In the genomic region with DNA sequence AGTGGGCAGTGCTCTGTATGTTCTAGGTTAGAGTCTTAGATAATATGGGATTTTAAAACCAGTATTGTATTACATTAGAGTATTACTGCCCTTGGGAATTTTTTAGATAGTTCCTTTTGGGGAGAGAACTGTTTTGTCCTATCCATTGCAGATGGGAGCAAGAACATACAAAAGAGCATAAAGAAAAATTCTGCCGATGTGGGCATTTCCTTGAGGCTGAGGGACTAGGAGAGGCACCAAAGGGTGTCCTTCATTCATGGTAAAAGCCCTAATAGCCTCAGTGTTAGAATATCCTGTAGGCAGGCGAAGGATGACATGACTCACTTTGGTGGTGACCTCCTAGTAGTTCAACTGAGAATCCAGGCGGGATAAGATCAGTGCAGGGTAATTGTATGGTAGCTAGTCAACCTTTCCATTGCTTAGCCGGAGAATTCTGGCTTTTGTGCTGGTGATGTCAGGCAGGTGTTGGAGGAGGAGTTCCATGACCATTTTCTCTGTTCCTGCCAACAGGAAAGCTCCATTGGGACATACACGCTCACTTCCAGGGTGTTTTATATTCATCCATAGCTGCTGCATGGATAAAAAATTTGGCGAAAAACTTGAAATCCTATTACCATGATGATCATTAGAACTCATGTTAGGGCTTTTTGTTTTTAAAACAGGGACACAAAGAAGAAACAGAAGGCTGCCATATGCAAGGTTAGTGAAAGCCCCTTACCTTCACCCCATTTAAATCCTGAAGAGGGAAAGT, we compare ENCODE assay signal across 1 cellular context.
TF ChIP-seq lines count a peak whose summit lies in the region.

No MANE protein-coding gene starts in this region.

TF ChIP-seq in K562, 482 proteins besides CTCF, POLR2A, EP300 and RAD21 (continued from another document and continues in another):
- TF ChIP-seq, protein P1, sequence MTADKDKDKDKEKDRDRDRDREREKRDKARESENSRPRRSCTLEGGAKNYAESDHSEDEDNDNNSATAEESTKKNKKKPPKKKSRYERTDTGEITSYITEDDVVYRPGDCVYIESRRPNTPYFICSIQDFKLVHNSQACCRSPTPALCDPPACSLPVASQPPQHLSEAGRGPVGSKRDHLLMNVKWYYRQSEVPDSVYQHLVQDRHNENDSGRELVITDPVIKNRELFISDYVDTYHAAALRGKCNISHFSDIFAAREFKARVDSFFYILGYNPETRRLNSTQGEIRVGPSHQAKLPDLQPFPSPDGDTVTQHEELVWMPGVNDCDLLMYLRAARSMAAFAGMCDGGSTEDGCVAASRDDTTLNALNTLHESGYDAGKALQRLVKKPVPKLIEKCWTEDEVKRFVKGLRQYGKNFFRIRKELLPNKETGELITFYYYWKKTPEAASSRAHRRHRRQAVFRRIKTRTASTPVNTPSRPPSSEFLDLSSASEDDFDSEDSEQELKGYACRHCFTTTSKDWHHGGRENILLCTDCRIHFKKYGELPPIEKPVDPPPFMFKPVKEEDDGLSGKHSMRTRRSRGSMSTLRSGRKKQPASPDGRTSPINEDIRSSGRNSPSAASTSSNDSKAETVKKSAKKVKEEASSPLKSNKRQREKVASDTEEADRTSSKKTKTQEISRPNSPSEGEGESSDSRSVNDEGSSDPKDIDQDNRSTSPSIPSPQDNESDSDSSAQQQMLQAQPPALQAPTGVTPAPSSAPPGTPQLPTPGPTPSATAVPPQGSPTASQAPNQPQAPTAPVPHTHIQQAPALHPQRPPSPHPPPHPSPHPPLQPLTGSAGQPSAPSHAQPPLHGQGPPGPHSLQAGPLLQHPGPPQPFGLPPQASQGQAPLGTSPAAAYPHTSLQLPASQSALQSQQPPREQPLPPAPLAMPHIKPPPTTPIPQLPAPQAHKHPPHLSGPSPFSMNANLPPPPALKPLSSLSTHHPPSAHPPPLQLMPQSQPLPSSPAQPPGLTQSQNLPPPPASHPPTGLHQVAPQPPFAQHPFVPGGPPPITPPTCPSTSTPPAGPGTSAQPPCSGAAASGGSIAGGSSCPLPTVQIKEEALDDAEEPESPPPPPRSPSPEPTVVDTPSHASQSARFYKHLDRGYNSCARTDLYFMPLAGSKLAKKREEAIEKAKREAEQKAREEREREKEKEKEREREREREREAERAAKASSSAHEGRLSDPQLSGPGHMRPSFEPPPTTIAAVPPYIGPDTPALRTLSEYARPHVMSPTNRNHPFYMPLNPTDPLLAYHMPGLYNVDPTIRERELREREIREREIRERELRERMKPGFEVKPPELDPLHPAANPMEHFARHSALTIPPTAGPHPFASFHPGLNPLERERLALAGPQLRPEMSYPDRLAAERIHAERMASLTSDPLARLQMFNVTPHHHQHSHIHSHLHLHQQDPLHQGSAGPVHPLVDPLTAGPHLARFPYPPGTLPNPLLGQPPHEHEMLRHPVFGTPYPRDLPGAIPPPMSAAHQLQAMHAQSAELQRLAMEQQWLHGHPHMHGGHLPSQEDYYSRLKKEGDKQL (CRISPR knock-in tag; IDR thresholded peaks at IDR 0.05; ENCODE audit: borderline replicate concordance), result no peak
- TF ChIP-seq, protein P2, sequence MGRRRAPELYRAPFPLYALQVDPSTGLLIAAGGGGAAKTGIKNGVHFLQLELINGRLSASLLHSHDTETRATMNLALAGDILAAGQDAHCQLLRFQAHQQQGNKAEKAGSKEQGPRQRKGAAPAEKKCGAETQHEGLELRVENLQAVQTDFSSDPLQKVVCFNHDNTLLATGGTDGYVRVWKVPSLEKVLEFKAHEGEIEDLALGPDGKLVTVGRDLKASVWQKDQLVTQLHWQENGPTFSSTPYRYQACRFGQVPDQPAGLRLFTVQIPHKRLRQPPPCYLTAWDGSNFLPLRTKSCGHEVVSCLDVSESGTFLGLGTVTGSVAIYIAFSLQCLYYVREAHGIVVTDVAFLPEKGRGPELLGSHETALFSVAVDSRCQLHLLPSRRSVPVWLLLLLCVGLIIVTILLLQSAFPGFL (CRISPR knock-in tag; IDR thresholded peaks at IDR 0.05), result no peak
- TF ChIP-seq CSDE1 (IDR thresholded peaks at IDR 0.05) (no peak), ZNF124 (CRISPR knock-in tag; IDR thresholded peaks at IDR 0.05) (no peak), SAFB2 (IDR thresholded peaks at IDR 0.05; ENCODE audit: borderline replicate concordance, low read depth, low read length, severe bottlenecking) (no peak), SMARCC2 (IDR thresholded peaks at IDR 0.05; ENCODE audit: low read depth) (peak; percentile 87), BMI1 (IDR thresholded peaks at IDR 0.05; ENCODE audit: low read length) (no peak), NCOA6 (IDR thresholded peaks at IDR 0.05) (no peak), SAP30 (IDR thresholded peaks at IDR 0.05; ENCODE audit: borderline replicate concordance, insufficient read depth, low read depth, low read length, poor library complexity, severe bottlenecking) (no peak), POLR2B (IDR thresholded peaks at IDR 0.05; ENCODE audit: low read depth, partially characterized antibody) (no peak), ESRRA (IDR thresholded peaks at IDR 0.05; ENCODE audit: borderline replicate concordance, low read depth) (peak; percentile 59; the same call in 1 of the 2 replicates), CCAR2 (IDR thresholded peaks at IDR 0.05; ENCODE audit: low read depth, low read length) (no peak), CBFA2T2 (conservative IDR thresholded peaks at IDR 0.05) (no peak), HEY1 (CRISPR knock-in tag; IDR thresholded peaks at IDR 0.05; ENCODE audit: borderline replicate concordance) (no peak), TRIM28 (IDR thresholded peaks at IDR 0.05) (no peak), MCM7 (IDR thresholded peaks at IDR 0.05) (no peak), SREBF1 (IDR thresholded peaks at IDR 0.05; ENCODE audit: borderline replicate concordance, low read depth, low read length) (no peak), TAF9B (IDR thresholded peaks at IDR 0.05; ENCODE audit: partially characterized antibody) (peak; percentile 15), KHSRP (IDR thresholded peaks at IDR 0.05) (no peak)
- TF ChIP-seq, protein P3, sequence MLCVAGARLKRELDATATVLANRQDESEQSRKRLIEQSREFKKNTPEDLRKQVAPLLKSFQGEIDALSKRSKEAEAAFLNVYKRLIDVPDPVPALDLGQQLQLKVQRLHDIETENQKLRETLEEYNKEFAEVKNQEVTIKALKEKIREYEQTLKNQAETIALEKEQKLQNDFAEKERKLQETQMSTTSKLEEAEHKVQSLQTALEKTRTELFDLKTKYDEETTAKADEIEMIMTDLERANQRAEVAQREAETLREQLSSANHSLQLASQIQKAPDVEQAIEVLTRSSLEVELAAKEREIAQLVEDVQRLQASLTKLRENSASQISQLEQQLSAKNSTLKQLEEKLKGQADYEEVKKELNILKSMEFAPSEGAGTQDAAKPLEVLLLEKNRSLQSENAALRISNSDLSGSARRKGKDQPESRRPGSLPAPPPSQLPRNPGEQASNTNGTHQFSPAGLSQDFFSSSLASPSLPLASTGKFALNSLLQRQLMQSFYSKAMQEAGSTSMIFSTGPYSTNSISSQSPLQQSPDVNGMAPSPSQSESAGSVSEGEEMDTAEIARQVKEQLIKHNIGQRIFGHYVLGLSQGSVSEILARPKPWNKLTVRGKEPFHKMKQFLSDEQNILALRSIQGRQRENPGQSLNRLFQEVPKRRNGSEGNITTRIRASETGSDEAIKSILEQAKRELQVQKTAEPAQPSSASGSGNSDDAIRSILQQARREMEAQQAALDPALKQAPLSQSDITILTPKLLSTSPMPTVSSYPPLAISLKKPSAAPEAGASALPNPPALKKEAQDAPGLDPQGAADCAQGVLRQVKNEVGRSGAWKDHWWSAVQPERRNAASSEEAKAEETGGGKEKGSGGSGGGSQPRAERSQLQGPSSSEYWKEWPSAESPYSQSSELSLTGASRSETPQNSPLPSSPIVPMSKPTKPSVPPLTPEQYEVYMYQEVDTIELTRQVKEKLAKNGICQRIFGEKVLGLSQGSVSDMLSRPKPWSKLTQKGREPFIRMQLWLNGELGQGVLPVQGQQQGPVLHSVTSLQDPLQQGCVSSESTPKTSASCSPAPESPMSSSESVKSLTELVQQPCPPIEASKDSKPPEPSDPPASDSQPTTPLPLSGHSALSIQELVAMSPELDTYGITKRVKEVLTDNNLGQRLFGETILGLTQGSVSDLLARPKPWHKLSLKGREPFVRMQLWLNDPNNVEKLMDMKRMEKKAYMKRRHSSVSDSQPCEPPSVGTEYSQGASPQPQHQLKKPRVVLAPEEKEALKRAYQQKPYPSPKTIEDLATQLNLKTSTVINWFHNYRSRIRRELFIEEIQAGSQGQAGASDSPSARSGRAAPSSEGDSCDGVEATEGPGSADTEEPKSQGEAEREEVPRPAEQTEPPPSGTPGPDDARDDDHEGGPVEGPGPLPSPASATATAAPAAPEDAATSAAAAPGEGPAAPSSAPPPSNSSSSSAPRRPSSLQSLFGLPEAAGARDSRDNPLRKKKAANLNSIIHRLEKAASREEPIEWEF (CRISPR knock-in tag; IDR thresholded peaks at IDR 0.05), result no peak
- TF ChIP-seq, protein P4, sequence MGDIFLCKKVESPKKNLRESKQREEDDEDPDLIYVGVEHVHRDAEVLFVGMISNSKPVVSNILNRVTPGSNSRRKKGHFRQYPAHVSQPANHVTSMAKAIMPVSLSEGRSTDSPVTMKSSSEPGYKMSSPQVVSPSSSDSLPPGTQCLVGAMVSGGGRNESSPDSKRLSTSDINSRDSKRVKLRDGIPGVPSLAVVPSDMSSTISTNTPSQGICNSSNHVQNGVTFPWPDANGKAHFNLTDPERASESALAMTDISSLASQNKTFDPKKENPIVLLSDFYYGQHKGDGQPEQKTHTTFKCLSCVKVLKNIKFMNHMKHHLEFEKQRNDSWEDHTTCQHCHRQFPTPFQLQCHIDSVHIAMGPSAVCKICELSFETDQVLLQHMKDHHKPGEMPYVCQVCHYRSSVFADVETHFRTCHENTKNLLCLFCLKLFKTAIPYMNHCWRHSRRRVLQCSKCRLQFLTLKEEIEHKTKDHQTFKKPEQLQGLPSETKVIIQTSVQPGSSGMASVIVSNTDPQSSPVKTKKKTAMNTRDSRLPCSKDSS (IDR thresholded peaks at IDR 0.05; ENCODE audit: low read depth, partially characterized antibody), result no peak
- TF ChIP-seq, protein P5, sequence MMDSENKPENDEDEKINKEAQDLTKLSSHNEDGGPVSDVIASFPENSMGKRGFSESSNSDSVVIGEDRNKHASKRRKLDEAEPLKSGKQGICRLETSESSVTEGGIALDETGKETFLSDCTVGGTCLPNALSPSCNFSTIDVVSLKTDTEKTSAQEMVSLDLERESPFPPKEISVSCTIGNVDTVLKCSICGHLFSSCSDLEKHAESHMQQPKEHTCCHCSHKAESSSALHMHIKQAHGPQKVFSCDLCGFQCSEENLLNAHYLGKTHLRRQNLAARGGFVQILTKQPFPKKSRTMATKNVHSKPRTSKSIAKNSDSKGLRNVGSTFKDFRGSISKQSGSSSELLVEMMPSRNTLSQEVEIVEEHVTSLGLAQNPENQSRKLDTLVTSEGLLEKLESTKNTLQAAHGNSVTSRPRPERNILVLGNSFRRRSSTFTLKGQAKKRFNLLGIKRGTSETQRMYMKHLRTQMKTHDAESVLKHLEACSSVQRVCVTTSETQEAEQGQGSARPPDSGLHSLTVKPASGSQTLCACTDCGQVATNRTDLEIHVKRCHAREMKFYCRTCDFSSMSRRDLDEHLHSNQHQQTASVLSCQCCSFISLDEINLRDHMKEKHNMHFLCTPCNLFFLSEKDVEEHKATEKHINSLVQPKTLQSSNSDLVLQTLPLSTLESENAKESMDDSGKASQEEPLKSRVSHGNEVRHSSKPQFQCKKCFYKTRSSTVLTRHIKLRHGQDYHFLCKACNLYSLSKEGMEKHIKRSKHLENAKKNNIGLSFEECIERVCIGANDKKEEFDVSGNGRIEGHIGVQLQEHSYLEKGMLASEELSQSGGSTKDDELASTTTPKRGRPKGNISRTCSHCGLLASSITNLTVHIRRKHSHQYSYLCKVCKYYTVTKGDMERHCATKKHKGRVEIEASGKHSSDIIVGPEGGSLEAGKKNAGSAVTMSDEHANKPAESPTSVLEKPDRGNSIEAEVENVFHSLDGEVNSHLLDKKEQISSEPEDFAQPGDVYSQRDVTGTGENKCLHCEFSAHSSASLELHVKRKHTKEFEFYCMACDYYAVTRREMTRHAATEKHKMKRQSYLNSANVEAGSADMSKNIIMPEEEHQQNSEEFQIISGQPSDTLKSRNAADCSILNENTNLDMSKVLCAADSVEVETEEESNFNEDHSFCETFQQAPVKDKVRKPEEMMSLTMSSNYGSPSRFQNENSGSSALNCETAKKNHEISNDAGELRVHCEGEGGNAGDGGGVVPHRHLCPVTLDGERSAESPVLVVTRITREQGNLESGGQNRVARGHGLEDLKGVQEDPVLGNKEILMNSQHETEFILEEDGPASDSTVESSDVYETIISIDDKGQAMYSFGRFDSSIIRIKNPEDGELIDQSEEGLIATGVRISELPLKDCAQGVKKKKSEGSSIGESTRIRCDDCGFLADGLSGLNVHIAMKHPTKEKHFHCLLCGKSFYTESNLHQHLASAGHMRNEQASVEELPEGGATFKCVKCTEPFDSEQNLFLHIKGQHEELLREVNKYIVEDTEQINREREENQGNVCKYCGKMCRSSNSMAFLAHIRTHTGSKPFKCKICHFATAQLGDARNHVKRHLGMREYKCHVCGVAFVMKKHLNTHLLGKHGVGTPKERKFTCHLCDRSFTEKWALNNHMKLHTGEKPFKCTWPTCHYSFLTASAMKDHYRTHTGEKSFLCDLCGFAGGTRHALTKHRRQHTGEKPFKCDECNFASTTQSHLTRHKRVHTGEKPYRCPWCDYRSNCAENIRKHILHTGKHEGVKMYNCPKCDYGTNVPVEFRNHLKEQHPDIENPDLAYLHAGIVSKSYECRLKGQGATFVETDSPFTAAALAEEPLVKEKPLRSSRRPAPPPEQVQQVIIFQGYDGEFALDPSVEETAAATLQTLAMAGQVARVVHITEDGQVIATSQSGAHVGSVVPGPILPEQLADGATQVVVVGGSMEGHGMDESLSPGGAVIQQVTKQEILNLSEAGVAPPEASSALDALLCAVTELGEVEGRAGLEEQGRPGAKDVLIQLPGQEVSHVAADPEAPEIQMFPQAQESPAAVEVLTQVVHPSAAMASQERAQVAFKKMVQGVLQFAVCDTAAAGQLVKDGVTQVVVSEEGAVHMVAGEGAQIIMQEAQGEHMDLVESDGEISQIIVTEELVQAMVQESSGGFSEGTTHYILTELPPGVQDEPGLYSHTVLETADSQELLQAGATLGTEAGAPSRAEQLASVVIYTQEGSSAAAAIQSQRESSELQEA (IDR thresholded peaks at IDR 0.05; ENCODE audit: low read depth), result no peak
- TF ChIP-seq, protein P6, sequence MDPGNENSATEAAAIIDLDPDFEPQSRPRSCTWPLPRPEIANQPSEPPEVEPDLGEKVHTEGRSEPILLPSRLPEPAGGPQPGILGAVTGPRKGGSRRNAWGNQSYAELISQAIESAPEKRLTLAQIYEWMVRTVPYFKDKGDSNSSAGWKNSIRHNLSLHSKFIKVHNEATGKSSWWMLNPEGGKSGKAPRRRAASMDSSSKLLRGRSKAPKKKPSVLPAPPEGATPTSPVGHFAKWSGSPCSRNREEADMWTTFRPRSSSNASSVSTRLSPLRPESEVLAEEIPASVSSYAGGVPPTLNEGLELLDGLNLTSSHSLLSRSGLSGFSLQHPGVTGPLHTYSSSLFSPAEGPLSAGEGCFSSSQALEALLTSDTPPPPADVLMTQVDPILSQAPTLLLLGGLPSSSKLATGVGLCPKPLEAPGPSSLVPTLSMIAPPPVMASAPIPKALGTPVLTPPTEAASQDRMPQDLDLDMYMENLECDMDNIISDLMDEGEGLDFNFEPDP (CRISPR knock-in tag; IDR thresholded peaks at IDR 0.05), result no peak
- TF ChIP-seq, protein P7, sequence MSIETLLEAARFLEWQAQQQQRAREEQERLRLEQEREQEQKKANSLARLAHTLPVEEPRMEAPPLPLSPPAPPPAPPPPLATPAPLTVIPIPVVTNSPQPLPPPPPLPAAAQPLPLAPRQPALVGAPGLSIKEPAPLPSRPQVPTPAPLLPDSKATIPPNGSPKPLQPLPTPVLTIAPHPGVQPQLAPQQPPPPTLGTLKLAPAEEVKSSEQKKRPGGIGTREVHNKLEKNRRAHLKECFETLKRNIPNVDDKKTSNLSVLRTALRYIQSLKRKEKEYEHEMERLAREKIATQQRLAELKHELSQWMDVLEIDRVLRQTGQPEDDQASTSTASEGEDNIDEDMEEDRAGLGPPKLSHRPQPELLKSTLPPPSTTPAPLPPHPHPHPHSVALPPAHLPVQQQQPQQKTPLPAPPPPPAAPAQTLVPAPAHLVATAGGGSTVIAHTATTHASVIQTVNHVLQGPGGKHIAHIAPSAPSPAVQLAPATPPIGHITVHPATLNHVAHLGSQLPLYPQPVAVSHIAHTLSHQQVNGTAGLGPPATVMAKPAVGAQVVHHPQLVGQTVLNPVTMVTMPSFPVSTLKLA (conservative IDR thresholded peaks at IDR 0.05), result 0 out of 4 replicates have a peak, but pooled peaks of 1 of the 2 experiments have one; percentile 25
